In genomic region chr10:101062231-101063161, GRCh38 we compare ENCODE assay signal across 8 cellular contexts. TPM values are rescaled to one million over a fixed set of nuclear protein-coding genes. Genes with fewer than 3 reads are reported as not detected.
DNase-seq lines count a peak whose midpoint lies in the region; ATAC-seq and TF ChIP-seq lines count a peak whose summit lies in the region.

No MANE protein-coding gene starts in this region.

- H3K4me1 ChIP-seq in HAP-1, result peaks cover 44% of the 10 kb centered on the region
- peaks cover 5% of the 10 kb centered on the region for H3K4me1 ChIP-seq in prostate gland (replicated peaks)

- CTCF ChIA-PET in CD4-positive, alpha-beta T cell (lab: Charles Lee), result interaction anchor here (0.8 to 5.6 kb wide), 9 partner anchors 12 to 80 kb away, joined by 3 to 45 read pairs (median 5); no protein-coding TSS in a partner anchor

- peaks cover 46% of the 10 kb centered on the region for H3K4me1 Mint-ChIP-seq in CD4-positive, alpha-beta T cell (ENCODE audit: low read depth)

- in situ Hi-C loops in HAP-1 (cut with MboI; ENCODE audit: low sequenced_read_pairs), result no loop called here

- no peaks in the 10 kb centered on the region for H3K9me3 Mint-ChIP-seq in CD4-positive, alpha-beta T cell

- 9% methylated on average over 42 of the region's 72 CpGs for WGBS in prostate gland

- no peak for TF ChIP-seq POLR2A in prostate gland (IDR thresholded peaks at IDR 0.05)

- POLR2A ChIA-PET in CD4-positive, alpha-beta T cell (lab: Charles Lee), result interaction anchor here (0.7 to 2.4 kb wide), 6 partner anchors 13 to 80 kb away, joined by 3 to 21 read pairs (median 4); partner anchors contain the start of genes PDZD7 and SFXN3

- DNase-seq in CD4-positive, alpha-beta T cell, result peak; percentile 21 to 58 (median 39)
- peak; percentile 64 to 84 for DNase-seq in HAP-1 (ENCODE audit: low spot score in 2 of 2)
- DNase-seq in NOMO-1 treated with dmso at 0.1 percent for 144 hours (lab: John Stamatoyannopoulos, UW; ENCODE audit: unreplicated experiment), result peak; percentile 62
- peak; percentile 43 for DNase-seq in activated T-helper 9 cell treated with anti-CD3 and anti-CD28 coated beads, Interleukin-2, amount 50 U/mL, for 16 hours (ENCODE audit: low read depth)
- peak; percentile 81 for DNase-seq in Right ventricle myocardium inferior (ENCODE audit: missing footprints)
- peak; percentile 27 for DNase-seq in prostate gland (ENCODE audit: low spot score)
- DNase-seq in NCI-H2107 (lab: John Stamatoyannopoulos, UW), result no peak

- TF ChIP-seq CTCF in CD4-positive, alpha-beta T cell (IDR thresholded peaks at IDR 0.05), result peak; percentile 44
- TF ChIP-seq CTCF in prostate gland (IDR thresholded peaks at IDR 0.05), result peak in 3 of 4 experiments; percentile 41 to 74 (median 70)

- peak overlapping the region; percentile 39 for H3K27ac Mint-ChIP-seq in CD4-positive, alpha-beta T cell

- peak overlapping the region; percentile 75 for H3K4me3 Mint-ChIP-seq in CD4-positive, alpha-beta T cell

- peak overlapping the region; percentile 88 for H3K4me3 ChIP-seq in HAP-1
- peak overlapping the region; percentile 6 to 15 for H3K4me3 ChIP-seq in prostate gland

- intact Hi-C loops in CD4-positive, alpha-beta T cell (cut with DNase I, micrococcal nuclease), result loop anchor here (5.0 to 10.0 kb wide), 3 partner anchors 48 to 292 kb away; partner anchors contain the start of genes BTRC (in 1 of the 2) and SLF2 (in 1 of the 2)
- intact Hi-C loops in Right ventricle myocardium inferior (cut with DNase I), result no loop called here
- intact Hi-C loops in prostate gland (cut with DNase I), result no loop called here

- H3K27me3 ChIP-seq in CD4-positive, alpha-beta T cell (ENCODE audit: control insufficient read depth, insufficient read depth, low read length), result peaks cover 48% of the 10 kb centered on the region
- no peaks in the 10 kb centered on the region for H3K27me3 ChIP-seq in HAP-1 (ENCODE audit: low read depth)
- no peaks in the 10 kb centered on the region for H3K27me3 ChIP-seq in prostate gland (replicated peaks; ENCODE audit: insufficient read depth)

- H3K27me3 Mint-ChIP-seq in CD4-positive, alpha-beta T cell, result peaks cover 39% of the 10 kb centered on the region

- H3K36me3 Mint-ChIP-seq in CD4-positive, alpha-beta T cell (ENCODE audit: low read depth), result peaks cover 4% of the 10 kb centered on the region

- peaks cover 3% of the 10 kb centered on the region; the same call in 1 of the 2 replicates for H3K36me3 ChIP-seq in HAP-1 (replicated peaks)
- no peaks in the 10 kb centered on the region for H3K36me3 ChIP-seq in prostate gland

- no peaks in the 10 kb centered on the region for H3K9me3 ChIP-seq in CD4-positive, alpha-beta T cell (ENCODE audit: control insufficient read depth, low read length)
- H3K9me3 ChIP-seq in HAP-1 (no peaks in the 10 kb centered on the region), prostate gland (no peaks in the 10 kb centered on the region)

- H3K27ac ChIP-seq in CD4-positive, alpha-beta T cell (ENCODE audit: low read depth, low read length), result no peak overlapping the region
- H3K27ac ChIP-seq in prostate gland, result peak overlapping the region; percentile 98 to 99

- ATAC-seq in CD4-positive, alpha-beta T cell (ENCODE audit: poor library complexity), result peak; percentile 43
- no peak for ATAC-seq in Right ventricle myocardium inferior
- no peak for ATAC-seq in HG03045 (IDR thresholded peaks at IDR 0.05; ENCODE audit: unreplicated experiment)

RNA-seq across cellular contexts. Expression of gene KAZALD1, which starts 0.7 kb away (rescaled TPM):
- total RNA-seq in CD4-positive, alpha-beta T cell, result not detected
- total RNA-seq in Right ventricle myocardium inferior, result 4.8 TPM
- 10 to 100 TPM in 1 of 2 donors, 1 to 10 TPM in 1; 9.8 to 24.4 TPM for total RNA-seq in prostate gland

RNA-seq across cellular contexts. Expression of gene SFXN3, which starts 31.5 kb away (rescaled TPM):
- 10 to 100 TPM; 43.2 to 48.3 TPM for total RNA-seq in CD4-positive, alpha-beta T cell
- total RNA-seq in Right ventricle myocardium inferior (14.1 TPM), prostate gland (10 to 100 TPM; 20.7 to 65.4 TPM)

RNA-seq across cellular contexts. Expression of gene PDZD7, which starts 31.6 kb away (rescaled TPM):
- 1 to 10 TPM; 1.7 to 3.1 TPM for total RNA-seq in CD4-positive, alpha-beta T cell
- total RNA-seq in Right ventricle myocardium inferior, result 0.22 TPM
- total RNA-seq in prostate gland, result 1 to 10 TPM in 1 of 2 donors, under 1 TPM in 1; 0.82 to 1.5 TPM

Comparison
In these comparisons a context has a peak if more than half of its experiments do, and no peak if none do; other contexts are left out.
1. intact Hi-C loops: an anchor here in CD4-positive, alpha-beta T cell (5.0 to 10.0 kb wide); none called in Right ventricle myocardium inferior and prostate gland.